In the genomic region with DNA sequence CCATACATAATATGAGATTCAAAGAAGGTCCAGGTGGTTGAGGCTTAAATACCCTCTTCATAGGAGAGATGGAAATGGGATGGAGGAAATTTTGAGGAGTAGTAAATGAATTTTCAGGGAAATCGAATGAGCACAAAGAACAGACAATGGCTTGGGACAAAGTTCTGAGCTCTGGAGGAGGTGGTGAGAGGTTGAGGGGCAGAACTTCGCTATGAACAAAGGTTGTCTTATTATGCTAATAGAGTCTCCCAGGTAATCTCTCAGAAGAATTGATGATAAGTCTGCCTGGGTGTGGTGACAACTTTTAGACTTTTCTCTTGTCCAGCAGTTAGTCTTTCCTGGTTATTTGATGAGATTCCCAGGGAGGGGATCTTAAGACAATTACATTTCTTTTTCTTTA, we compare ENCODE assay signal across 1 cellular context.
TF ChIP-seq lines count a peak whose summit lies in the region.

No MANE protein-coding gene starts in this region.

TF ChIP-seq in GM23338, 12 proteins besides CTCF, POLR2A, EP300 and RAD21 (continued from another document):
- TF ChIP-seq, protein P1, sequence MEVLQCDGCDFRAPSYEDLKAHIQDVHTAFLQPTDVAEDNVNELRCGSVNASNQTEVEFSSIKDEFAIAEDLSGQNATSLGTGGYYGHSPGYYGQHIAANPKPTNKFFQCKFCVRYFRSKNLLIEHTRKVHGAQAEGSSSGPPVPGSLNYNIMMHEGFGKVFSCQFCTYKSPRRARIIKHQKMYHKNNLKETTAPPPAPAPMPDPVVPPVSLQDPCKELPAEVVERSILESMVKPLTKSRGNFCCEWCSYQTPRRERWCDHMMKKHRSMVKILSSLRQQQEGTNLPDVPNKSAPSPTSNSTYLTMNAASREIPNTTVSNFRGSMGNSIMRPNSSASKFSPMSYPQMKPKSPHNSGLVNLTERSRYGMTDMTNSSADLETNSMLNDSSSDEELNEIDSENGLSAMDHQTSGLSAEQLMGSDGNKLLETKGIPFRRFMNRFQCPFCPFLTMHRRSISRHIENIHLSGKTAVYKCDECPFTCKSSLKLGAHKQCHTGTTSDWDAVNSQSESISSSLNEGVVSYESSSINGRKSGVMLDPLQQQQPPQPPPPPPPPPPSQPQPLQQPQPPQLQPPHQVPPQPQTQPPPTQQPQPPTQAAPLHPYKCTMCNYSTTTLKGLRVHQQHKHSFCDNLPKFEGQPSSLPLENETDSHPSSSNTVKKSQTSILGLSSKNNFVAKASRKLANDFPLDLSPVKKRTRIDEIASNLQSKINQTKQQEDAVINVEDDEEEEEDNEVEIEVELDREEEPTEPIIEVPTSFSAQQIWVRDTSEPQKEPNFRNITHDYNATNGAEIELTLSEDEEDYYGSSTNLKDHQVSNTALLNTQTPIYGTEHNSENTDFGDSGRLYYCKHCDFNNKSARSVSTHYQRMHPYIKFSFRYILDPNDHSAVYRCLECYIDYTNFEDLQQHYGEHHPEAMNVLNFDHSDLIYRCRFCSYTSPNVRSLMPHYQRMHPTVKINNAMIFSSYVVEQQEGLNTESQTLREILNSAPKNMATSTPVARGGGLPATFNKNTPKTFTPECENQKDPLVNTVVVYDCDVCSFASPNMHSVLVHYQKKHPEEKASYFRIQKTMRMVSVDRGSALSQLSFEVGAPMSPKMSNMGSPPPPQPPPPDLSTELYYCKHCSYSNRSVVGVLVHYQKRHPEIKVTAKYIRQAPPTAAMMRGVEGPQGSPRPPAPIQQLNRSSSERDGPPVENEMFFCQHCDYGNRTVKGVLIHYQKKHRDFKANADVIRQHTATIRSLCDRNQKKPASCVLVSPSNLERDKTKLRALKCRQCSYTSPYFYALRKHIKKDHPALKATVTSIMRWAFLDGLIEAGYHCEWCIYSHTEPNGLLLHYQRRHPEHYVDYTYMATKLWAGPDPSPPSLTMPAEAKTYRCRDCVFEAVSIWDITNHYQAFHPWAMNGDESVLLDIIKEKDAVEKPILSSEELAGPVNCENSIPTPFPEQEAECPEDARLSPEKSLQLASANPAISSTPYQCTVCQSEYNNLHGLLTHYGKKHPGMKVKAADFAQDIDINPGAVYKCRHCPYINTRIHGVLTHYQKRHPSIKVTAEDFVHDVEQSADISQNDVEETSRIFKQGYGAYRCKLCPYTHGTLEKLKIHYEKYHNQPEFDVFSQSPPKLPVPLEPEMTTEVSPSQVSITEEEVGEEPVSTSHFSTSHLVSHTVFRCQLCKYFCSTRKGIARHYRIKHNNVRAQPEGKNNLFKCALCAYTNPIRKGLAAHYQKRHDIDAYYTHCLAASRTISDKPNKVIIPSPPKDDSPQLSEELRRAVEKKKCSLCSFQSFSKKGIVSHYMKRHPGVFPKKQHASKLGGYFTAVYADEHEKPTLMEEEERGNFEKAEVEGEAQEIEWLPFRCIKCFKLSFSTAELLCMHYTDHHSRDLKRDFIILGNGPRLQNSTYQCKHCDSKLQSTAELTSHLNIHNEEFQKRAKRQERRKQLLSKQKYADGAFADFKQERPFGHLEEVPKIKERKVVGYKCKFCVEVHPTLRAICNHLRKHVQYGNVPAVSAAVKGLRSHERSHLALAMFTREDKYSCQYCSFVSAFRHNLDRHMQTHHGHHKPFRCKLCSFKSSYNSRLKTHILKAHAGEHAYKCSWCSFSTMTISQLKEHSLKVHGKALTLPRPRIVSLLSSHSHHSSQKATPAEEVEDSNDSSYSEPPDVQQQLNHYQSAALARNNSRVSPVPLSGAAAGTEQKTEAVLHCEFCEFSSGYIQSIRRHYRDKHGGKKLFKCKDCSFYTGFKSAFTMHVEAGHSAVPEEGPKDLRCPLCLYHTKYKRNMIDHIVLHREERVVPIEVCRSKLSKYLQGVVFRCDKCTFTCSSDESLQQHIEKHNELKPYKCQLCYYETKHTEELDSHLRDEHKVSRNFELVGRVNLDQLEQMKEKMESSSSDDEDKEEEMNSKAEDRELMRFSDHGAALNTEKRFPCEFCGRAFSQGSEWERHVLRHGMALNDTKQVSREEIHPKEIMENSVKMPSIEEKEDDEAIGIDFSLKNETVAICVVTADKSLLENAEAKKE (CRISPR knock-in tag; IDR thresholded peaks at IDR 0.05): 0 out of 2 replicates have a peak, but pooled peaks have one; percentile 1
- TF ChIP-seq ZNF114 (CRISPR knock-in tag; IDR thresholded peaks at IDR 0.05) (no peak), EZH2phosphoT487 (IDR thresholded peaks at IDR 0.05; ENCODE audit: unreplicated experiment) (no peak), CREB1 (CRISPR knock-in tag; IDR thresholded peaks at IDR 0.05; ENCODE audit: low read depth) (no peak), JUNB (IDR thresholded peaks at IDR 0.05; ENCODE audit: unreplicated experiment) (no peak)
